Comparison of ENCODE assay signal across 21 cellular contexts in genomic region chr20:37053230-37053950, GRCh38. TPM values are rescaled to one million over a fixed set of nuclear protein-coding genes. Genes with fewer than 3 reads are reported as not detected.
DNase-seq lines count a peak whose midpoint lies in the region; ATAC-seq, FAIRE-seq and TF ChIP-seq lines count a peak whose summit lies in the region.
"Had no signal": no experiment of that assay in that cellular context is flagged by ENCODE, and none has a peak within 500 bp of the region (broad histone marks: within the 10 kb centered on the region; RNA-seq: fewer than 3 reads in every experiment).

No MANE protein-coding gene starts in this region.

- ATAC-seq in CD4-positive, CD25-positive, alpha-beta regulatory T cell (ENCODE audit: low read depth in 2 of 2): no peak
- ATAC-seq in GM18511 (IDR thresholded peaks at IDR 0.05; ENCODE audit: unreplicated experiment): no peak
- ATAC-seq: activated T-helper 17 cell treated with anti-CD3 and anti-CD28 coated beads, Interleukin-2, amount 50 U/mL, for 72 hours; left ventricle myocardium superior; PC-3 had no signal

- no peak overlapping the region for H3K9ac ChIP-seq in GM23248
- H3K9ac ChIP-seq in mesenchymal stem cell (ENCODE audit: low read length): no peak overlapping the region

- no peak overlapping the region for H3K23ac ChIP-seq in mesenchymal stem cell (ENCODE audit: low read length in 2 of 2)

- H2AK5ac ChIP-seq in mesenchymal stem cell (ENCODE audit: low read length, severe bottlenecking): no peak overlapping the region

- no peak overlapping the region for H2BK5ac ChIP-seq in mesenchymal stem cell (ENCODE audit: low read depth, low read length, poor library complexity, severe bottlenecking)

- no peak for FAIRE-seq in GM19239 (lab: Jason Lieb, UNC)

- H3K4ac ChIP-seq in mesenchymal stem cell (ENCODE audit: low read depth in 1 of 2, low read length in 2 of 2): no peak overlapping the region

- no peak for TF ChIP-seq CTCF in brain microvascular endothelial cell (IDR thresholded peaks at IDR 0.05; ENCODE audit: low read depth, low read length, missing control alignments)

- no peak overlapping the region for H2BK120ac ChIP-seq in mesenchymal stem cell (ENCODE audit: low read depth, low read length)

- no peak overlapping the region for H3K27ac ChIP-seq in CD4-positive, CD25-positive, alpha-beta regulatory T cell (ENCODE audit: insufficient read depth, low read length, poor library complexity, severe bottlenecking)
- H3K27ac ChIP-seq in GM23248 (no peak overlapping the region), brain microvascular endothelial cell (no peak overlapping the region), mesenchymal stem cell (ENCODE audit: low read length, poor library complexity, severe bottlenecking) (no peak overlapping the region)
- H3K27ac ChIP-seq: cardiac muscle cell, sigmoid colon had no signal

- peaks cover 0 to 2% (median 0%) of the 10 kb centered on the region in 7 donors for H3K9me3 Mint-ChIP-seq in CD4-positive, CD25-positive, alpha-beta regulatory T cell
- H3K9me3 Mint-ChIP-seq: activated T-helper 17 cell treated with anti-CD3 and anti-CD28 coated beads, Interleukin-2, amount 50 U/mL, for 72 hours had no signal

- no peaks in the 10 kb centered on the region for H3K4me1 ChIP-seq in CD4-positive, CD25-positive, alpha-beta regulatory T cell (ENCODE audit: control insufficient read depth, insufficient read depth, low read length, poor library complexity, severe bottlenecking)
- H3K4me1 ChIP-seq in GM23248 (ENCODE audit: insufficient read depth) (no peaks in the 10 kb centered on the region), mesenchymal stem cell (ENCODE audit: control insufficient read depth, insufficient read depth, low read depth, low read length) (no peaks in the 10 kb centered on the region)
- H3K4me1 ChIP-seq: sigmoid colon had no signal

- H3K18ac ChIP-seq in mesenchymal stem cell (ENCODE audit: low read depth in 1 of 2, low read length in 2 of 2): no peak overlapping the region

- H3K4me1 Mint-ChIP-seq in CD4-positive, CD25-positive, alpha-beta regulatory T cell: peaks cover 3 to 11% (median 7%) of the 10 kb centered on the region in 4 donors
- H3K4me1 Mint-ChIP-seq: activated T-helper 17 cell treated with anti-CD3 and anti-CD28 coated beads, Interleukin-2, amount 50 U/mL, for 72 hours had no signal

- H3F3A ChIP-seq in GM23248 (ENCODE audit: insufficient read depth): no peaks in the 10 kb centered on the region

- H3K4me2 ChIP-seq in GM23248 (ENCODE audit: unreplicated experiment) (no peak overlapping the region), mesenchymal stem cell (ENCODE audit: low read length, poor library complexity, severe bottlenecking) (no peak overlapping the region)

- H2AFZ ChIP-seq in GM23248: no peak overlapping the region
- H2AFZ ChIP-seq in mesenchymal stem cell (ENCODE audit: low read depth, low read length): no peak overlapping the region

- H4K91ac ChIP-seq in mesenchymal stem cell (ENCODE audit: low read length): no peak overlapping the region

- no peak overlapping the region for H3K4me3 ChIP-seq in CD4-positive, CD25-positive, alpha-beta regulatory T cell (ENCODE audit: low read depth, low read length)
- H3K4me3 ChIP-seq in GM23248: no peak overlapping the region
- H3K4me3 ChIP-seq in brain microvascular endothelial cell (ENCODE audit: low read depth, low read length): no peak overlapping the region
- no peak overlapping the region for H3K4me3 ChIP-seq in mesenchymal stem cell (ENCODE audit: insufficient read depth in 1 of 2, low read depth in 1 of 2, low read length in 2 of 2)
- H3K4me3 ChIP-seq: cardiac muscle cell, sigmoid colon had no signal

- no peak overlapping the region for H2BK15ac ChIP-seq in mesenchymal stem cell (ENCODE audit: low read depth, poor library complexity, severe bottlenecking)

- in situ Hi-C loops in GM23248 (cut with MboI) (no loop called here), brain microvascular endothelial cell (cut with HindIII; ENCODE audit: low pct_ligation_motif_present, low sequenced_read_pairs) (no loop called here)

- DNase-seq in CD4-positive, CD25-positive, alpha-beta regulatory T cell: no peak
- peak; percentile 1 for DNase-seq in GM23248
- peak; percentile 31 for DNase-seq in brain microvascular endothelial cell
- peak; percentile 10 for DNase-seq in mesenchymal stem cell
- DNase-seq in DMS79 (lab: John Stamatoyannopoulos, UW): no peak
- DNase-seq in GM19239 (ENCODE audit: insufficient read length, low spot score): no peak
- DNase-seq in GM03348 (ENCODE audit: low spot score): no peak
- DNase-seq: amniotic stem cell, dermis blood vessel endothelial cell, DMS53, GF-D8, left ventricle myocardium superior, NCI-H1048, NCI-H1930, NCI-H226, NCI-H774, PC-3, sigmoid colon had no signal

- peaks cover 3% of the 10 kb centered on the region for H3K79me1 ChIP-seq in mesenchymal stem cell (replicated peaks; ENCODE audit: low read length, poor library complexity, severe bottlenecking)

- no peaks in the 10 kb centered on the region for H3K79me2 ChIP-seq in GM23248 (ENCODE audit: insufficient read depth)

- no peaks in the 10 kb centered on the region for H3K27me3 ChIP-seq in CD4-positive, CD25-positive, alpha-beta regulatory T cell (ENCODE audit: control insufficient read depth, insufficient read depth, low read length)
- H3K27me3 ChIP-seq in GM23248 (replicated peaks; ENCODE audit: insufficient read depth) (no peaks in the 10 kb centered on the region), brain microvascular endothelial cell (replicated peaks) (no peaks in the 10 kb centered on the region), mesenchymal stem cell (ENCODE audit: control insufficient read depth in 1 of 2, insufficient read depth in 1 of 2, low read length in 2 of 2) (no peaks in the 10 kb centered on the region)
- H3K27me3 ChIP-seq: cardiac muscle cell, sigmoid colon had no signal

- H2BK12ac ChIP-seq in mesenchymal stem cell (ENCODE audit: low read length in 2 of 2): no peak overlapping the region

- no peak overlapping the region for H4K8ac ChIP-seq in mesenchymal stem cell (ENCODE audit: low read length)

- H3K27me3 Mint-ChIP-seq in CD4-positive, CD25-positive, alpha-beta regulatory T cell: no peaks in the 10 kb centered on the region
- H3K27me3 Mint-ChIP-seq: activated T-helper 17 cell treated with anti-CD3 and anti-CD28 coated beads, Interleukin-2, amount 50 U/mL, for 72 hours had no signal

- peaks cover 60% of the 10 kb centered on the region for H3K36me3 ChIP-seq in CD4-positive, CD25-positive, alpha-beta regulatory T cell (ENCODE audit: control insufficient read depth, insufficient read depth, low read length)
- no peaks in the 10 kb centered on the region; the same call in 1 of the 2 replicates for H3K36me3 ChIP-seq in GM23248 (ENCODE audit: low read depth)
- no peaks in the 10 kb centered on the region for H3K36me3 ChIP-seq in brain microvascular endothelial cell (replicated peaks)
- peaks cover 0 to 43% of the 10 kb centered on the region in 2 experiments for H3K36me3 ChIP-seq in mesenchymal stem cell (ENCODE audit: control insufficient read depth in 1 of 2, insufficient read depth in 2 of 2, low read depth in 1 of 2, low read length in 2 of 2)

- H4K20me1 ChIP-seq in GM23248 (ENCODE audit: insufficient read depth): no peaks in the 10 kb centered on the region

- H3K4me3 Mint-ChIP-seq in CD4-positive, CD25-positive, alpha-beta regulatory T cell: no peak overlapping the region
- H3K4me3 Mint-ChIP-seq: activated T-helper 17 cell treated with anti-CD3 and anti-CD28 coated beads, Interleukin-2, amount 50 U/mL, for 72 hours had no signal

- H3K9me3 ChIP-seq in CD4-positive, CD25-positive, alpha-beta regulatory T cell (ENCODE audit: control insufficient read depth in 2 of 2, low read length in 2 of 2): no peaks in the 10 kb centered on the region
- no peaks in the 10 kb centered on the region for H3K9me3 ChIP-seq in GM23248 (ENCODE audit: low read depth)
- H3K9me3 ChIP-seq in mesenchymal stem cell (ENCODE audit: control insufficient read depth, low read length): no peaks in the 10 kb centered on the region
- H3K9me3 ChIP-seq: sigmoid colon had no signal

- peak overlapping the region in 2 of 3 donors; percentile 57 to 62 for H3K27ac Mint-ChIP-seq in CD4-positive, CD25-positive, alpha-beta regulatory T cell
- H3K27ac Mint-ChIP-seq: activated T-helper 17 cell treated with anti-CD3 and anti-CD28 coated beads, Interleukin-2, amount 50 U/mL, for 72 hours had no signal

- no peak overlapping the region for H3K14ac ChIP-seq in mesenchymal stem cell (ENCODE audit: low read length in 2 of 2)

- peaks cover 56% of the 10 kb centered on the region for H3K36me3 Mint-ChIP-seq in CD4-positive, CD25-positive, alpha-beta regulatory T cell

- WGBS in GM23248 (ENCODE audit: low coverage in 1 of 2, low lambda C conversion rate in 2 of 2, missing lambda C conversion rate in 2 of 2), 2 experiments: 97 to 98% methylated on average over 4 of the region's 4 CpGs
- 100% methylated on average over 1 of the region's 4 CpGs for WGBS in mesenchymal stem cell

- no peaks in the 10 kb centered on the region for H3K9me2 ChIP-seq in GM23248 (ENCODE audit: insufficient read depth)

RNA-seq across cellular contexts. Expression of gene RBL1, which starts 42.4 kb away (rescaled TPM):
- total RNA-seq in CD4-positive, CD25-positive, alpha-beta regulatory T cell: 32.6 TPM
- polyA plus RNA-seq in CD4-positive, CD25-positive, alpha-beta regulatory T cell: 10 to 100 TPM; 11.3 to 23.2 (median 13.3) TPM
- total RNA-seq in GM23248 (2014; rRNA removed; shearing (Covaris generic)): 7.0 and 16.6 TPM in 2 replicates
- polyA plus RNA-seq in GM23248 (2016; fragmentation: Nextera tagmentation; extraction: Ambion mirVana): 4.4 and 5.0 TPM in 2 replicates
- 2.4 TPM for polyA plus RNA-seq in mesenchymal stem cell (2013, experiment 1 of 2)
- polyA plus RNA-seq in mesenchymal stem cell (2013, experiment 2 of 2): 2.1 TPM

Comparison
In these comparisons a context has a peak if more than half of its experiments do, and no peak if none do; other contexts are left out.
1. DNase-seq: peak in GM23248 (single experiment), brain microvascular endothelial cell (single experiment) and mesenchymal stem cell (single experiment); none in CD4-positive, CD25-positive, alpha-beta regulatory T cell (0 of 3), DMS79 (single experiment), GM19239 (single experiment) and GM03348 (single experiment).